23 cellular contexts compared by ENCODE assay signal in the genomic region with DNA sequence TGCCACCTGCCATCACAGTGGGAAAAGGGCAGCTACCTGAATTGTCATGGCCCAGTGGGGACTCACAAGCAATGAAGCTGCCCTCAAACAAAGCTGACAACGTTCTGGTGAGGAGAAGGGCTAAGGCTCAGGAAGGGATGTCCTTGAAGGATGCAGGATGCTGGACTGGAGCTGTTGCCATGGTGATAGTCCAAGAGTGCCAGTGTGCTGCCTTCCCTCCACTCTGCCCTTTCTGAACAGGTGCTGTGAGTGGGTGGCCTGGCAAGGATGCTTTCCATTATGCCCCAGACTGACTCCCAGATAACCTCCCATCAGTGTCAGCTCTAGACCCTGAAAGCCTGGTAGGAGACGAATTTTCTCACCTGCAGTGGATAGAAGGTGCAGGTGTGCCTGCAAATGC.
A peak's percentile ranks its signal among the peaks of the same experiment; 100 is the strongest.
DNase-seq lines count a peak whose midpoint lies in the region; ATAC-seq, FAIRE-seq and TF ChIP-seq lines count a peak whose summit lies in the region.
"Had no signal": no experiment of that assay in that cellular context is flagged by ENCODE, and none has a peak within 500 bp of the region (broad histone marks: within the 10 kb centered on the region; RNA-seq: fewer than 3 reads in every experiment).

No MANE protein-coding gene starts in this region.

- in situ Hi-C loops in HepG2 (cut with HindIII; ENCODE audit: extremely low pct_ligation_motif_present, low pct_unique_long_range_greater_than_20kb), result no loop called here

- TF ChIP-seq RAD21 in HepG2 (CRISPR knock-in tag; IDR thresholded peaks at IDR 0.05), result no peak

- FAIRE-seq in HepG2 (lab: Jason Lieb, UNC), result no peak
- FAIRE-seq: A204.1, G401.6, GM12891, GM19239, H1 had no signal

- ATAC-seq in HepG2 (no peak), right lobe of liver (no peak)

- TF ChIP-seq CTCF in HepG2 (CRISPR knock-in tag; IDR thresholded peaks at IDR 0.05) (no peak), right lobe of liver (IDR thresholded peaks at IDR 0.05) (no peak)

- DNase-seq in HepG2 (ENCODE audit: low spot score), result no peak
- no peak for DNase-seq in right lobe of liver
- peak; percentile 51 for DNase-seq in cerebellum (ENCODE audit: low spot score)
- DNase-seq in occipital lobe (lab: John Stamatoyannopoulos, UW), result peak; percentile 4
- no peak for DNase-seq in kidney tubule cell (ENCODE audit: low spot score)
- DNase-seq in HCEC 1CT, result no peak
- DNase-seq: ACHN; BE2C; CD4-positive, CD25-positive, alpha-beta regulatory T cell; CD8-positive, alpha-beta memory T cell; COR-L47; DMS 273 treated with DMSO at 0.1 percent for 48 hours; DMS53; DND-41; EL; H9; IMR-90 had no signal

- H3K36me3 ChIP-seq in HepG2 (replicated peaks in 1 of 2; ENCODE audit: control insufficient read depth in 1 of 2, insufficient read depth in 2 of 2, low read length in 2 of 2) (no peaks in the 10 kb centered on the region), right lobe of liver (no peaks in the 10 kb centered on the region)
- H3K36me3 ChIP-seq: BE2C had no signal

- POLR2A ChIA-PET in HepG2 (lab: Yijun Ruan, JAX), result no interaction called here

- no peak for TF ChIP-seq EP300 in HepG2 (IDR thresholded peaks at IDR 0.05; ENCODE audit: low read depth in 2 of 2, low read length in 2 of 2)
- TF ChIP-seq EP300 in HepG2 (CRISPR knock-in tag; IDR thresholded peaks at IDR 0.05; ENCODE audit: borderline replicate concordance), result no peak

- no peak for TF ChIP-seq POLR2A in HepG2 (IDR thresholded peaks at IDR 0.05; ENCODE audit: insufficient read depth in 1 of 2, low read depth in 2 of 2, low read length in 2 of 2)
- TF ChIP-seq POLR2A in right lobe of liver (IDR thresholded peaks at IDR 0.05), result no peak

- no peaks in the 10 kb centered on the region for H4K20me1 ChIP-seq in HepG2 (ENCODE audit: insufficient read depth, low read length)

- H3K9me3 ChIP-seq in HepG2 (ENCODE audit: low read length) (no peaks in the 10 kb centered on the region), right lobe of liver (no peaks in the 10 kb centered on the region)
- H3K9me3 ChIP-seq: BE2C had no signal

- H3K27me3 ChIP-seq in HepG2 (ENCODE audit: control insufficient read depth in 1 of 2, insufficient read depth in 2 of 2, low read length in 2 of 2) (no peaks in the 10 kb centered on the region; a peak in 1 of 5 replicates), right lobe of liver (no peaks in the 10 kb centered on the region)
- H3K27me3 ChIP-seq: BE2C had no signal

- H3K4me1 ChIP-seq in HepG2 (ENCODE audit: insufficient read depth, low read length) (no peaks in the 10 kb centered on the region), right lobe of liver (no peaks in the 10 kb centered on the region)
- H3K4me1 ChIP-seq: BE2C had no signal

- WGBS in HepG2 (ENCODE audit: low lambda C conversion rate), result 0% methylated on average over 2 of the region's 2 CpGs
- WGBS in right lobe of liver (ENCODE audit: insufficient coverage, low coverage, low lambda C conversion rate, missing lambda C conversion rate), result 60% methylated on average over 1 of the region's 2 CpGs

- no peak overlapping the region for H3K4me2 ChIP-seq in HepG2 (ENCODE audit: low read depth, low read length)

- H3K9ac ChIP-seq in HepG2 (ENCODE audit: insufficient read depth, low read depth, low read length), result no peak overlapping the region

- no peak overlapping the region for H3K4me3 ChIP-seq in HepG2 (replicated peaks in 1 of 3; ENCODE audit: insufficient read depth in 1 of 3, low read depth in 2 of 3, low read length in 3 of 3)
- no peak overlapping the region for H3K4me3 ChIP-seq in right lobe of liver

- intact Hi-C loops in HepG2 (cut with micrococcal nuclease; ENCODE audit: unreplicated experiment) (no loop called here), right lobe of liver (cut with DNase I) (no loop called here)

- no peak overlapping the region for H3K27ac ChIP-seq in HepG2 (ENCODE audit: extremely low read length, insufficient read depth, low read length)
- no peak overlapping the region for H3K27ac ChIP-seq in right lobe of liver
- H3K27ac ChIP-seq: HL-60 had no signal

- CTCF ChIA-PET in HepG2 (lab: Yijun Ruan, JAX; ENCODE audit: low intra/inter-chr PET ratio, low total read pairs), result no interaction called here

- H3K79me2 ChIP-seq in HepG2 (ENCODE audit: insufficient read depth, low read length), result no peaks in the 10 kb centered on the region

- no peak overlapping the region for H2AFZ ChIP-seq in HepG2 (ENCODE audit: low read length)

- no TSS peak for BruUV-seq in HepG2 (replicated peaks; lab: Mats Ljungman, UMichigan)

TF ChIP-seq in HepG2, 621 proteins besides CTCF, POLR2A, EP300 and RAD21:
- TF ChIP-seq RFX1 (IDR thresholded peaks at IDR 0.05) (peak; percentile 12; the same call in 1 of the 2 replicates), ZNF883 (CRISPR knock-in tag; IDR thresholded peaks at IDR 0.05; ENCODE audit: not compliant biosample characterization) (no peak)

Comparison
In these comparisons a context has a peak if more than half of its experiments do, and no peak if none do; other contexts are left out.
1. DNase-seq: peak in cerebellum (single experiment) and occipital lobe (single experiment); none in HepG2 (single experiment), right lobe of liver (0 of 3), kidney tubule cell (single experiment) and HCEC 1CT (single experiment).